24 cellular contexts compared by ENCODE assay signal in genomic region chr14:101464984-101465794, GRCh38.
DNase-seq lines count a peak whose midpoint lies in the region; ATAC-seq and TF ChIP-seq lines count a peak whose summit lies in the region.
"Had no signal": no experiment of that assay in that cellular context is flagged by ENCODE, and none has a peak within 500 bp of the region (broad histone marks: within the 10 kb centered on the region; RNA-seq: fewer than 3 reads in every experiment).

No MANE protein-coding gene starts in this region.

- no peaks in the 10 kb centered on the region for H3K9me3 ChIP-seq in vagina
- H3K9me3 ChIP-seq: BLaER1, HAP-1, SJSA1 had no signal

- no peak for TF ChIP-seq POLR2A in vagina (IDR thresholded peaks at IDR 0.05)

- H3K9me3 Mint-ChIP-seq in stimulated activated memory B cell treated with anti-CD40 and anti-IgM and Interleukin-4, amounts not matched to agents 10 μg/mL and 1 μg/mL and 100 μg/mL, for 72 hours, result no peaks in the 10 kb centered on the region
- no peaks in the 10 kb centered on the region for H3K9me3 Mint-ChIP-seq in activated CD8-positive, alpha-beta T cell treated with anti-CD3 and anti-CD28 coated beads for 36 hours
- H3K9me3 Mint-ChIP-seq: HFFc6 had no signal

- CTCF ChIA-PET in activated CD8-positive, alpha-beta T cell treated with anti-CD3 and anti-CD28 coated beads for 36 hours (lab: Charles Lee), result interaction anchor here (1.4 kb wide), 1 partner anchor 12 kb away, joined by 3 read pairs; no protein-coding TSS in a partner anchor

- peaks cover 7% of the 10 kb centered on the region for H3K27me3 Mint-ChIP-seq in stimulated activated memory B cell treated with anti-CD40 and anti-IgM and Interleukin-4, amounts not matched to agents 10 μg/mL and 1 μg/mL and 100 μg/mL, for 72 hours
- peaks cover 14% of the 10 kb centered on the region for H3K27me3 Mint-ChIP-seq in activated CD8-positive, alpha-beta T cell treated with anti-CD3 and anti-CD28 coated beads for 36 hours

- H3K27ac ChIP-seq in coronary artery (no peak overlapping the region), vagina (no peak overlapping the region)
- H3K27ac ChIP-seq: BLaER1, SJSA1 had no signal

- H3K36me3 ChIP-seq in vagina, result no peaks in the 10 kb centered on the region
- H3K36me3 ChIP-seq: BLaER1, HAP-1, SJSA1 had no signal

- H3K4me1 ChIP-seq in vagina, result no peaks in the 10 kb centered on the region
- H3K4me1 ChIP-seq: BLaER1, HAP-1, SJSA1 had no signal

- no peak for TF ChIP-seq CTCF in coronary artery (IDR thresholded peaks at IDR 0.05)
- no peak for TF ChIP-seq CTCF in vagina (IDR thresholded peaks at IDR 0.05)
- TF ChIP-seq CTCF in activated CD8-positive, alpha-beta T cell treated with anti-CD3 and anti-CD28 coated beads for 36 hours (IDR thresholded peaks at IDR 0.05), result no peak

- POLR2A ChIA-PET in activated CD8-positive, alpha-beta T cell treated with anti-CD3 and anti-CD28 coated beads for 36 hours (lab: Charles Lee), result no interaction called here

- no peaks in the 10 kb centered on the region for H3K27me3 ChIP-seq in vagina
- H3K27me3 ChIP-seq: SJSA1 had no signal

- no peak overlapping the region for H3K4me3 Mint-ChIP-seq in stimulated activated memory B cell treated with anti-CD40 and anti-IgM and Interleukin-4, amounts not matched to agents 10 μg/mL and 1 μg/mL and 100 μg/mL, for 72 hours
- no peak overlapping the region for H3K4me3 Mint-ChIP-seq in activated CD8-positive, alpha-beta T cell treated with anti-CD3 and anti-CD28 coated beads for 36 hours
- H3K4me3 Mint-ChIP-seq: CD4-positive, CD25-positive, alpha-beta regulatory T cell; HFFc6 had no signal

- no peaks in the 10 kb centered on the region for H3K36me3 Mint-ChIP-seq in stimulated activated memory B cell treated with anti-CD40 and anti-IgM and Interleukin-4, amounts not matched to agents 10 μg/mL and 1 μg/mL and 100 μg/mL, for 72 hours
- no peaks in the 10 kb centered on the region for H3K36me3 Mint-ChIP-seq in activated CD8-positive, alpha-beta T cell treated with anti-CD3 and anti-CD28 coated beads for 36 hours (ENCODE audit: low read depth)
- H3K36me3 Mint-ChIP-seq: CD4-positive, CD25-positive, alpha-beta regulatory T cell had no signal

- H3K4me3 ChIP-seq in coronary artery, result no peak overlapping the region
- H3K4me3 ChIP-seq in vagina, result no peak overlapping the region
- H3K4me3 ChIP-seq: BLaER1, GM12878, HAP-1, K562, SJSA1 had no signal

- H3K4me1 Mint-ChIP-seq in stimulated activated memory B cell treated with anti-CD40 and anti-IgM and Interleukin-4, amounts not matched to agents 10 μg/mL and 1 μg/mL and 100 μg/mL, for 72 hours, result no peaks in the 10 kb centered on the region
- no peaks in the 10 kb centered on the region for H3K4me1 Mint-ChIP-seq in activated CD8-positive, alpha-beta T cell treated with anti-CD3 and anti-CD28 coated beads for 36 hours (ENCODE audit: low read depth)

- intact Hi-C loops in posterior vena cava (cut with DNase I) (loop anchor here in 1 of 2 donors (5.0 kb wide), 1 partner anchor 393 kb away; no protein-coding TSS in a partner anchor), vagina (cut with DNase I) (no loop called here)
- intact Hi-C loops in activated CD8-positive, alpha-beta T cell treated with anti-CD3 and anti-CD28 coated beads for 36 hours (cut with micrococcal nuclease), result no loop called here

- peak; percentile 3 for DNase-seq in activated naive CD4-positive, alpha-beta T cell treated with anti-CD3 and anti-CD28 coated beads, Interleukin-2, amount 50 U/mL, for 16 hours
- DNase-seq in activated naive CD4-positive, alpha-beta T cell treated with Interleukin-2 at 50 U/mL for 16 hours, result no peak
- DNase-seq in coronary artery (ENCODE audit: low spot score) (peak; percentile 47), posterior vena cava (ENCODE audit: low spot score) (peak; percentile 51), vagina (ENCODE audit: extremely low spot score in 2 of 2) (peak; percentile 69 to 90), KG1 (lab: John Stamatoyannopoulos, UW) (no peak)
- no peak for DNase-seq in activated CD8-positive, alpha-beta T cell treated with anti-CD3 and anti-CD28 coated beads for 36 hours
- DNase-seq: CD4-positive, CD25-positive, alpha-beta regulatory T cell; GOT3; HFFc6; MV-4-11; NCI-H1105; NCI-H1436 treated with DMSO at 0.1 percent for 48 hours; NCI-H187 treated with DMSO at 0.1 percent for 48 hours; NCI-H2171 treated with DMSO at 0.1 percent for 48 hours; NCI-H524; NCI-H774; Right ventricle myocardium superior had no signal

- H3K27ac Mint-ChIP-seq in stimulated activated memory B cell treated with anti-CD40 and anti-IgM and Interleukin-4, amounts not matched to agents 10 μg/mL and 1 μg/mL and 100 μg/mL, for 72 hours, result no peak overlapping the region
- no peak overlapping the region for H3K27ac Mint-ChIP-seq in activated CD8-positive, alpha-beta T cell treated with anti-CD3 and anti-CD28 coated beads for 36 hours
- H3K27ac Mint-ChIP-seq: CD4-positive, CD25-positive, alpha-beta regulatory T cell; HFFc6 had no signal

- no peak for ATAC-seq in stimulated activated memory B cell treated with anti-CD40 and anti-IgM and Interleukin-4, amounts not matched to agents 10 μg/mL and 1 μg/mL and 100 μg/mL, for 72 hours
- ATAC-seq in activated CD8-positive, alpha-beta T cell treated with anti-CD3 and anti-CD28 coated beads for 36 hours, result no peak
- ATAC-seq: GM12878, K562 had no signal

Comparison
In these comparisons a context has a peak if more than half of its experiments do, and no peak if none do; other contexts are left out.
1. DNase-seq: peak in activated naive CD4-positive, alpha-beta T cell treated with anti-CD3 and anti-CD28 coated beads, Interleukin-2, amount 50 U/mL, for 16 hours (single experiment), coronary artery (single experiment), posterior vena cava (single experiment) and vagina (2 of 2); none in activated naive CD4-positive, alpha-beta T cell treated with Interleukin-2 at 50 U/mL for 16 hours (single experiment), activated CD8-positive, alpha-beta T cell treated with anti-CD3 and anti-CD28 coated beads for 36 hours (single experiment) and KG1 (single experiment).